Comparison of ENCODE assay signal across 17 cellular contexts in the genomic region with DNA sequence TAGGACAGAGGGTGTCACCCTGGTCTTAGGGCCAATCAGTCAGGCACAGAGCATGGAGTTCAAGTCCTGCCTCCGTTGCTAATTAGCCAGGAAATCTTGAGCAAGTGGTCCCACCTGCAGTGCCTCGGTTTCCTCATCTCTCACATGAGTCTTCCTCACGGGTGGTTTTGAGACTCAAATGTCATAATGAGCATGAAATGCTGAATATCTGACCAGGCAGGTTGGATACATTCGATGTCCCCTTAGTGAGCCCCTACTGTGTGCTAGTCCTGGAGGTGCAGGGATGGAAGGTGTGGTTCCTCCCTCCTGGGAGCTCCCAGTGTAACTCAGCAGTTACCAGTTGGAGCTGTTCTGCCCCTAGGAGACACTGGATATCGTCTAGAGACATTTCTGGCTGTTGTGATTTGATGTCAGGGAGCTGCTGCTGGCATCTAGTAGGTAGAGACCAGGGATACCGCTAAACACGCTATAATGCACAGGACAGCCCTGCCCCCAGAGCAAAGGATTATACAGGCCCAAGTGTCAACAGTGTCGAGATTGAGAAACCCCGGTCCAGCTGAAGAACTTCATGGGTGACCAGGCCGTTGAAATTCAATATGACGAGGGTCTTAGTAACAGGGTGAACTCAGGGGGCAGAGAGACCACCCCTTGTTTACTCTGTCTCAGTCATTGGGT.
DNase-seq lines count a peak whose midpoint lies in the region; ATAC-seq and TF ChIP-seq lines count a peak whose summit lies in the region.
"Had no signal": no experiment of that assay in that cellular context is flagged by ENCODE, and none has a peak within 500 bp of the region (broad histone marks: within the 10 kb centered on the region; RNA-seq: fewer than 3 reads in every experiment).

No MANE protein-coding gene starts in this region.

- no peak for ATAC-seq in lung (ENCODE audit: insufficient read depth, low FRiP score)
- no peak for ATAC-seq in GM21825 (IDR thresholded peaks at IDR 0.05; ENCODE audit: unreplicated experiment)
- no peak for ATAC-seq in stimulated activated naive CD8-positive, alpha-beta T cell treated with anti-CD3 and anti-CD28 coated beads, Interleukin-15, amount 100 ng/mL, for 72 hours
- ATAC-seq: naive thymus-derived CD8-positive, alpha-beta T cell; Panc1 had no signal

- H3K4me1 ChIP-seq in mammary epithelial cell (ENCODE audit: insufficient read depth, low read length) (peaks cover 44% of the 10 kb centered on the region), lung (ENCODE audit: control insufficient read depth in 2 of 2, insufficient read depth in 2 of 2, low read length in 2 of 2) (peaks cover 0 to 3% of the 10 kb centered on the region in 2 donors), stomach (peaks cover 0 to 30% (median 10%) of the 10 kb centered on the region in 4 donors)

- H3K4me3 ChIP-seq in mammary epithelial cell (replicated peaks in 1 of 3; ENCODE audit: insufficient read depth in 1 of 3, low read depth in 2 of 3, low read length in 3 of 3) = no peak overlapping the region
- no peak overlapping the region for H3K4me3 ChIP-seq in lung
- no peak overlapping the region for H3K4me3 ChIP-seq in stomach

- no peak for TF ChIP-seq EP300 in stomach (IDR thresholded peaks at IDR 0.05)

- peak overlapping the region; percentile 63 for H3K9ac ChIP-seq in mammary epithelial cell (ENCODE audit: insufficient read depth, low read length)

- peak overlapping the region; percentile 96 for H3K27ac ChIP-seq in mammary epithelial cell (ENCODE audit: insufficient read depth, low read depth, low read length)
- H3K27ac ChIP-seq in lung (ENCODE audit: low read depth in 1 of 2, low read length in 1 of 2) = peak overlapping the region in 1 of 2 donors; percentile 85
- H3K27ac ChIP-seq in stomach = peak overlapping the region; percentile 41 to 93 (median 84)

- no peaks in the 10 kb centered on the region; the same call in 1 of the 2 replicates for H3K9me3 Mint-ChIP-seq in HFFc6
- H3K9me3 Mint-ChIP-seq in stimulated activated naive CD8-positive, alpha-beta T cell treated with anti-CD3 and anti-CD28 coated beads, Interleukin-15, amount 100 ng/mL, for 72 hours = peaks cover 0 to 8% of the 10 kb centered on the region in 2 donors
- H3K9me3 Mint-ChIP-seq: central memory CD8-positive, alpha-beta T cell; T-helper 1 cell treated with Interleukin-12 subunit alpha and Interleukin-12 subunit beta and Interleukin-4 antibody, amounts not matched to agents 30 μg/mL and 1 μg/mL, for 36 hours had no signal

- CTCF ChIA-PET in mammary epithelial cell (lab: Charles Lee; ENCODE audit: low non-redundant PET) = no interaction called here

- H3K36me3 Mint-ChIP-seq in HFFc6 (ENCODE audit: low read depth) = peaks cover 5% of the 10 kb centered on the region; the same call in 1 of the 2 replicates

- no peak for TF ChIP-seq POLR2A in stomach (IDR thresholded peaks at IDR 0.05)

- H4K20me1 ChIP-seq in mammary epithelial cell (ENCODE audit: insufficient read depth, low read length) = no peaks in the 10 kb centered on the region

- H3K4me1 Mint-ChIP-seq in HFFc6 (ENCODE audit: low read depth) = peaks cover 44% of the 10 kb centered on the region
- H3K4me1 Mint-ChIP-seq in stimulated activated naive CD8-positive, alpha-beta T cell treated with anti-CD3 and anti-CD28 coated beads, Interleukin-15, amount 100 ng/mL, for 72 hours = no peaks in the 10 kb centered on the region
- H3K4me1 Mint-ChIP-seq: central memory CD8-positive, alpha-beta T cell had no signal

- peak overlapping the region; percentile 99 for H3K27ac Mint-ChIP-seq in HFFc6
- no peak overlapping the region for H3K27ac Mint-ChIP-seq in stimulated activated naive CD8-positive, alpha-beta T cell treated with anti-CD3 and anti-CD28 coated beads, Interleukin-15, amount 100 ng/mL, for 72 hours
- H3K27ac Mint-ChIP-seq: T-helper 1 cell treated with Interleukin-12 subunit alpha and Interleukin-12 subunit beta and Interleukin-4 antibody, amounts not matched to agents 30 μg/mL and 1 μg/mL, for 36 hours had no signal

- H3K4me3 Mint-ChIP-seq in HFFc6 = peak overlapping the region; percentile 68
- no peak overlapping the region for H3K4me3 Mint-ChIP-seq in stimulated activated naive CD8-positive, alpha-beta T cell treated with anti-CD3 and anti-CD28 coated beads, Interleukin-15, amount 100 ng/mL, for 72 hours
- H3K4me3 Mint-ChIP-seq: central memory CD8-positive, alpha-beta T cell; naive thymus-derived CD8-positive, alpha-beta T cell; T-helper 1 cell treated with Interleukin-12 subunit alpha and Interleukin-12 subunit beta and Interleukin-4 antibody, amounts not matched to agents 30 μg/mL and 1 μg/mL, for 36 hours had no signal

- no peaks in the 10 kb centered on the region for H3K79me2 ChIP-seq in mammary epithelial cell (ENCODE audit: insufficient read depth, low read length)

- intact Hi-C loops in mammary epithelial cell (cut with micrococcal nuclease) (no loop called here), stomach (cut with DNase I; ENCODE audit: low total_unique reads) (no loop called here)

- H3K36me3 ChIP-seq in mammary epithelial cell (ENCODE audit: insufficient read depth, low read length) = no peaks in the 10 kb centered on the region
- no peaks in the 10 kb centered on the region for H3K36me3 ChIP-seq in lung (ENCODE audit: control insufficient read depth in 2 of 2, insufficient read depth in 2 of 2, low read length in 2 of 2)
- no peaks in the 10 kb centered on the region for H3K36me3 ChIP-seq in stomach

- TF ChIP-seq CTCF in HFFc6 (IDR thresholded peaks at IDR 0.05) (no peak), mammary epithelial cell (conservative IDR thresholded peaks at IDR 0.05 in 1 of 2, IDR thresholded peaks at IDR 0.05 in 1 of 2; ENCODE audit: extremely low read depth in 1 of 2, insufficient read depth in 1 of 2, low read depth in 1 of 2, low read length in 2 of 2) (no peak), lung (IDR thresholded peaks at IDR 0.05; ENCODE audit: control extremely low read depth, extremely low read depth) (no peak), stomach (IDR thresholded peaks at IDR 0.05) (no peak)

- dilution Hi-C loops in mammary epithelial cell (cut with HindIII; ENCODE audit: low sequenced_read_pairs) = loop anchor here (10.0 kb wide), 1 partner anchor 95 kb away; no protein-coding TSS in a partner anchor

- 94% methylated on average over 11 of the region's 11 CpGs for WGBS in mammary epithelial cell (ENCODE audit: low coverage, missing lambda C conversion rate)
- 75 to 94% methylated on average over 11 of the region's 11 CpGs for WGBS in lung, 2 donors
- 70 to 85% (median 78%) methylated on average over 10 to 11 of the region's 11 CpGs for WGBS in stomach, 5 donors

- BruUV-seq in mammary epithelial cell (replicated peaks; lab: Mats Ljungman, UMichigan) = no TSS peak

- DNase-seq in HFFc6 = no peak
- DNase-seq in mammary epithelial cell = no peak
- peak; percentile 26 for DNase-seq in lung (ENCODE audit: low spot score)
- DNase-seq in stomach = no peak
- no peak for DNase-seq in DMS114 treated with DMSO at 0.1 percent for 48 hours (lab: John Stamatoyannopoulos, UW; ENCODE audit: unreplicated experiment)
- no peak for DNase-seq in activated naive CD4-positive, alpha-beta T cell (lab: John Stamatoyannopoulos, UW)
- no peak for DNase-seq in stimulated activated naive CD8-positive, alpha-beta T cell treated with anti-CD3 and anti-CD28 coated beads, Interleukin-15, amount 100 ng/mL, for 72 hours
- DNase-seq: activated CD4-positive, CD25-positive, alpha-beta regulatory T cell; activated naive CD4-positive, alpha-beta T cell treated with Interleukin-2 at 50 U/mL for 16 hours; AML-193; MV-4-11; naive thymus-derived CD8-positive, alpha-beta T cell; NCI-H69 had no signal

- H3K9me3 ChIP-seq in mammary epithelial cell (replicated peaks; ENCODE audit: insufficient read depth, low read length) (no peaks in the 10 kb centered on the region), lung (ENCODE audit: control insufficient read depth in 2 of 2, insufficient read depth in 1 of 2, low read length in 1 of 2) (no peaks in the 10 kb centered on the region), stomach (peaks cover 0 to 7% (median 0%) of the 10 kb centered on the region in 4 donors)

- H2AFZ ChIP-seq in mammary epithelial cell (ENCODE audit: low read depth, low read length) = peak overlapping the region; percentile 70

- H3K27me3 ChIP-seq in mammary epithelial cell (ENCODE audit: insufficient read depth, low read length) = no peaks in the 10 kb centered on the region
- H3K27me3 ChIP-seq in lung (ENCODE audit: control insufficient read depth, insufficient read depth) = no peaks in the 10 kb centered on the region
- H3K27me3 ChIP-seq in stomach = no peaks in the 10 kb centered on the region

- in situ Hi-C loops in mammary epithelial cell (cut with MboI; ENCODE audit: low sequenced_read_pairs in 2 of 2) = no loop called here

- H3K27me3 Mint-ChIP-seq in HFFc6 (ENCODE audit: insufficient read depth) = peaks cover 2% of the 10 kb centered on the region; the same call in 1 of the 2 replicates
- H3K27me3 Mint-ChIP-seq in stimulated activated naive CD8-positive, alpha-beta T cell treated with anti-CD3 and anti-CD28 coated beads, Interleukin-15, amount 100 ng/mL, for 72 hours = peaks cover 18% of the 10 kb centered on the region

- H3K4me2 ChIP-seq in mammary epithelial cell (ENCODE audit: insufficient read depth, low read depth, low read length) = peak overlapping the region; percentile 80
